In genomic region chr12:77847060-77847541, GRCh38 we compare ENCODE assay signal across 8 cellular contexts. TPM values are rescaled to one million over a fixed set of nuclear protein-coding genes. Genes with fewer than 3 reads are reported as not detected.
DNase-seq lines count a peak whose midpoint lies in the region; ATAC-seq and TF ChIP-seq lines count a peak whose summit lies in the region.

No MANE protein-coding gene starts in this region.

- H3K36me3 ChIP-seq in spleen = no peaks in the 10 kb centered on the region

- peak; percentile 99 for ATAC-seq in GM21576 (IDR thresholded peaks at IDR 0.05; ENCODE audit: unreplicated experiment)

- no peaks in the 10 kb centered on the region for H3K9me3 ChIP-seq in spleen

- no peak for TF ChIP-seq POLR2A in spleen (IDR thresholded peaks at IDR 0.05)

- intact Hi-C loops in spleen (cut with DNase I; ENCODE audit: low total_unique reads) = no loop called here

- peak; percentile 42 for DNase-seq in ELR (ENCODE audit: low read depth)
- DNase-seq in LHCN-M2 (ENCODE audit: low read depth) = peak; percentile 56
- peak; percentile 86 for DNase-seq in fibroblast of the aortic adventitia (ENCODE audit: low read depth)
- no peak for DNase-seq in spleen
- no peak for DNase-seq in NCI-H1092 treated with DMSO at 0.1 percent for 48 hours (lab: John Stamatoyannopoulos, UW)
- no peak for DNase-seq in D341Med (ENCODE audit: low spot score)
- DNase-seq in retina = no peak

- no peak overlapping the region for H3K4me3 ChIP-seq in fibroblast of the aortic adventitia (ENCODE audit: low read depth, low read length)
- no peak overlapping the region for H3K4me3 ChIP-seq in spleen

- peak overlapping the region in 3 of 8 donors; percentile 4 to 36 (median 32) for H3K27ac ChIP-seq in spleen

- peaks cover 0 to 11% (median 2%) of the 10 kb centered on the region in 6 donors for H3K4me1 ChIP-seq in spleen

- TF ChIP-seq CTCF in fibroblast of the aortic adventitia (IDR thresholded peaks at IDR 0.05; ENCODE audit: insufficient read depth, low read length) (no peak), spleen (IDR thresholded peaks at IDR 0.05 in 8 of 11, conservative IDR thresholded peaks at IDR 0.05 in 3 of 11) (no peak)

- no peaks in the 10 kb centered on the region for H3K27me3 ChIP-seq in spleen (replicated peaks in 1 of 7)

- WGBS in spleen, 5 donors = 36 to 51% (median 42%) methylated on average over 2 of the region's 2 CpGs

RNA-seq across cellular contexts. Expression of gene NAV3, which starts 16.4 kb away (rescaled TPM):
- total RNA-seq in LHCN-M2 (2014; rRNA removed) (48.9 and 53.3 TPM in 2 replicates), fibroblast of the aortic adventitia (ENCODE audit: low replicate concordance) (83.1 and 121 TPM in 2 replicates), spleen (100 to 1,000 TPM in 1 of 7 donors, 10 to 100 TPM in 6; 39.8 to 111 (median 71.9) TPM)
- polyA plus RNA-seq in LHCN-M2 (2012) = 13.3 TPM
- 1 to 10 TPM in 2 of 3 donors, under 1 TPM in 1; 0.74 to 5.2 (median 2.1) TPM for polyA plus RNA-seq in spleen

Comparison
In these comparisons a context has a peak if more than half of its experiments do, and no peak if none do; other contexts are left out.
1. DNase-seq: peak in ELR (single experiment), LHCN-M2 (single experiment) and fibroblast of the aortic adventitia (single experiment); none in spleen (single experiment), NCI-H1092 treated with DMSO at 0.1 percent for 48 hours (single experiment), D341Med (single experiment) and retina (single experiment).